In genomic region chr3:113783980-113784379, GRCh38 we compare ENCODE assay signal across 8 cellular contexts. TPM values are rescaled to one million over a fixed set of nuclear protein-coding genes. Genes with fewer than 3 reads are reported as not detected.
A peak's percentile ranks its signal among the peaks of the same experiment; 100 is the strongest.
DNase-seq lines count a peak whose midpoint lies in the region; ATAC-seq, FAIRE-seq and TF ChIP-seq lines count a peak whose summit lies in the region.
"Had no signal": no experiment of that assay in that cellular context is flagged by ENCODE, and none has a peak within 500 bp of the region (broad histone marks: within the 10 kb centered on the region; RNA-seq: fewer than 3 reads in every experiment).

No MANE protein-coding gene starts in this region.

- BruUV-seq in endothelial cell of umbilical vein (replicated peaks; lab: Mats Ljungman, UMichigan), result no TSS peak
- no TSS peak for BruUV-seq in PC-3 (replicated peaks; lab: Mats Ljungman, UMichigan)

- H3K4me2 ChIP-seq in endothelial cell of umbilical vein (ENCODE audit: insufficient read depth, low read length), result peak overlapping the region; percentile 89
- no peak overlapping the region for H3K4me2 ChIP-seq in PC-3 (ENCODE audit: low read length)

- peaks cover 2 to 5% of the 10 kb centered on the region in 2 experiments for H3K36me3 ChIP-seq in endothelial cell of umbilical vein (ENCODE audit: control insufficient read depth in 2 of 2, extremely low read depth in 1 of 2, insufficient read depth in 2 of 2, low read length in 2 of 2)
- H3K36me3 ChIP-seq in PC-3 (ENCODE audit: low read depth, low read length), result peaks cover 7% of the 10 kb centered on the region; the same call in 1 of the 2 replicates
- H3K36me3 ChIP-seq: ovary had no signal

- POLR2A ChIA-PET in endothelial cell of umbilical vein (lab: Charles Lee) (interaction anchor here (0.7 to 1.7 kb wide), 3 partner anchors 37 to 46 kb away, joined by 3 to 6 read pairs (median 4); partner anchors contain the start of gene ATP6V1A), PC-3 (lab: Charles Lee; ENCODE audit: unreplicated experiment) (interaction anchor here (0.6 kb wide), 1 partner anchor 151 kb away, joined by 3 read pairs; no protein-coding TSS in a partner anchor)

- peak; percentile 11 for ATAC-seq in GM18505 (IDR thresholded peaks at IDR 0.05; ENCODE audit: unreplicated experiment)
- ATAC-seq in GM21825 (IDR thresholded peaks at IDR 0.05; ENCODE audit: unreplicated experiment), result no peak
- no peak for ATAC-seq in PC-3

- CTCF ChIA-PET in endothelial cell of umbilical vein (lab: Charles Lee) (interaction anchor here (0.9 to 2.0 kb wide), 13 partner anchors 10 to 153 kb away, joined by 3 to 14 read pairs (median 5); partner anchors contain the start of genes ATP6V1A and GRAMD1C), PC-3 (lab: Charles Lee) (no interaction called here)

- intact Hi-C loops in endothelial cell of umbilical vein (cut with micrococcal nuclease) (loop anchor here (1.0 to 2.0 kb wide), 4 partner anchors 20 to 55 kb away; partner anchors contain the start of genes GRAMD1C and NAA50), PC-3 (cut with micrococcal nuclease) (no loop called here)

- peak; percentile 81 for FAIRE-seq in endothelial cell of umbilical vein (lab: Jason Lieb, UNC)

- H3K27ac ChIP-seq in endothelial cell of umbilical vein (ENCODE audit: insufficient read depth, low read depth, low read length) (peak overlapping the region; percentile 94), PC-3 (ENCODE audit: low read length) (no peak overlapping the region)
- H3K27ac ChIP-seq: ovary had no signal

- TF ChIP-seq POLR2A in GM18505 (IDR thresholded peaks at IDR 0.05; ENCODE audit: borderline replicate concordance, extremely low read depth, insufficient read depth, insufficient read length) (no peak), endothelial cell of umbilical vein (IDR thresholded peaks at IDR 0.05; ENCODE audit: low read depth, low read length) (peak; percentile 29)

- dilution Hi-C loops in endothelial cell of umbilical vein (cut with MboI; ENCODE audit: extremely low pct_ligation_motif_present, low sequenced_read_pairs), result no loop called here

- H3K9ac ChIP-seq in endothelial cell of umbilical vein (replicated peaks; ENCODE audit: extremely low read depth, insufficient read depth, low read length), result peak overlapping the region; percentile 82
- no peak overlapping the region for H3K9ac ChIP-seq in PC-3 (ENCODE audit: low read length)

- no peaks in the 10 kb centered on the region for H3K9me1 ChIP-seq in endothelial cell of umbilical vein (replicated peaks; ENCODE audit: control insufficient read depth, extremely low read depth, insufficient read depth, low read length)

- H3K4me3 ChIP-seq in endothelial cell of umbilical vein (replicated peaks in 1 of 3; ENCODE audit: insufficient read depth in 1 of 3, low read depth in 1 of 3, low read length in 3 of 3), result peak overlapping the region in 1 of 3 experiments; percentile 41
- no peak overlapping the region for H3K4me3 ChIP-seq in PC-3 (ENCODE audit: low read length)
- H3K4me3 ChIP-seq: ovary had no signal

- H3K4me1 ChIP-seq in endothelial cell of umbilical vein (ENCODE audit: control insufficient read depth, extremely low read depth, insufficient read depth, low read length), result peaks cover 29% of the 10 kb centered on the region
- H3K4me1 ChIP-seq in PC-3 (ENCODE audit: insufficient read depth, low read length), result no peaks in the 10 kb centered on the region

- H2AFZ ChIP-seq in endothelial cell of umbilical vein (ENCODE audit: low read depth, low read length), result peak overlapping the region; percentile 13
- no peak overlapping the region for H2AFZ ChIP-seq in PC-3 (ENCODE audit: low read length)

- no peaks in the 10 kb centered on the region for H3F3A ChIP-seq in PC-3 (ENCODE audit: low read length, unreplicated experiment)

- DNase-seq in M059J (ENCODE audit: low read depth), result peak; percentile 47
- DNase-seq in endothelial cell of umbilical vein (ENCODE audit: low read depth, low spot score), result peak; percentile 85
- DNase-seq in pulmonary artery endothelial cell (ENCODE audit: low read depth, low spot score), result peak; percentile 77
- DNase-seq in PC-3, result no peak
- DNase-seq in stimulated activated CD4-positive, alpha-beta T cell treated with anti-CD3 and anti-CD28 coated beads, Interleukin-12 subunit alpha, Interleukin-12 subunit beta, amount 100 ng/mL, for 4 hours, result no peak
- DNase-seq: ovary had no signal

- no peaks in the 10 kb centered on the region for H3K27me3 ChIP-seq in endothelial cell of umbilical vein (ENCODE audit: control insufficient read depth in 2 of 2, insufficient read depth in 2 of 2, low read length in 2 of 2)
- no peaks in the 10 kb centered on the region for H3K27me3 ChIP-seq in PC-3 (ENCODE audit: low read length)
- H3K27me3 ChIP-seq: ovary had no signal

- H3K79me2 ChIP-seq in endothelial cell of umbilical vein (ENCODE audit: control insufficient read depth, insufficient read depth, low read length) (no peaks in the 10 kb centered on the region), PC-3 (ENCODE audit: low read length) (no peaks in the 10 kb centered on the region)

- H4K20me1 ChIP-seq in endothelial cell of umbilical vein (replicated peaks; ENCODE audit: control insufficient read depth, extremely low read depth, insufficient read depth, low read length) (no peaks in the 10 kb centered on the region), PC-3 (ENCODE audit: low read length) (no peaks in the 10 kb centered on the region)

- no peak for TF ChIP-seq CTCF in endothelial cell of umbilical vein (IDR thresholded peaks at IDR 0.05; ENCODE audit: extremely low read depth in 1 of 2, insufficient read depth in 1 of 2, low read depth in 1 of 2, low read length in 2 of 2)
- no peak for TF ChIP-seq CTCF in PC-3 (conservative IDR thresholded peaks at IDR 0.05; ENCODE audit: low read depth, low read length)

- H3K9me3 ChIP-seq in endothelial cell of umbilical vein (replicated peaks; ENCODE audit: control insufficient read depth, insufficient read depth, low read length) (no peaks in the 10 kb centered on the region), PC-3 (ENCODE audit: low read length) (no peaks in the 10 kb centered on the region)
- H3K9me3 ChIP-seq: ovary had no signal

- no peaks in the 10 kb centered on the region for H3K9me2 ChIP-seq in PC-3 (replicated peaks; ENCODE audit: low read length)

TF ChIP-seq in endothelial cell of umbilical vein, 7 proteins besides CTCF, POLR2A, EP300 and RAD21:
- TF ChIP-seq MAX (IDR thresholded peaks at IDR 0.05; ENCODE audit: insufficient read depth, insufficient read length) (no peak), GATA2 (IDR thresholded peaks at IDR 0.05; ENCODE audit: insufficient read depth, insufficient read length, low read depth, low read length) (no peak), MYC (IDR thresholded peaks at IDR 0.05; ENCODE audit: low read depth, low read length) (no peak), JUN (IDR thresholded peaks at IDR 0.05; ENCODE audit: borderline replicate concordance, insufficient read depth, insufficient read length, low read depth) (no peak), FOS (IDR thresholded peaks at IDR 0.05; ENCODE audit: borderline replicate concordance, insufficient read depth, low read length) (no peak), POLR2AphosphoS5 (IDR thresholded peaks at IDR 0.05; ENCODE audit: insufficient read depth, low read depth, low read length) (peak; percentile 64), EZH2 (IDR thresholded peaks at IDR 0.05; ENCODE audit: borderline replicate concordance, low read depth, low read length, severe bottlenecking) (no peak)

RNA-seq across cellular contexts. Expression of gene ATP6V1A, which starts 37.1 kb away (rescaled TPM):
- total RNA-seq in M059J (2014; rRNA removed; shearing (Covaris generic)), result 93.9 and 115 TPM in 2 replicates
- total RNA-seq in endothelial cell of umbilical vein (94.2 and 96.9 TPM in 2 replicates), pulmonary artery endothelial cell (113 and 157 TPM in 2 replicates), PC-3 (2014; rRNA removed) (40.3 and 43.8 TPM in 2 replicates)
- 14.9 and 20.9 TPM in 2 replicates for polyA plus RNA-seq in endothelial cell of umbilical vein
- polyA plus RNA-seq in endothelial cell of umbilical vein (2011; cell fraction: cytosol; rRNA removed), result 20.6 and 23.1 TPM in 2 replicates
- polyA plus RNA-seq in endothelial cell of umbilical vein (2011; cell fraction: nucleus; rRNA removed), result 28.4 and 32.2 TPM in 2 replicates
- polyA plus RNA-seq in endothelial cell of umbilical vein (2012), result 43.0 and 44.6 TPM in 2 replicates
- 110 and 131 TPM in 2 replicates for polyA minus RNA-seq in endothelial cell of umbilical vein
- polyA minus RNA-seq in endothelial cell of umbilical vein (2011; cell fraction: cytosol; rRNA and poly(A)+ RNA removed), result 42.0 TPM
- 30.5 and 49.8 TPM in 2 replicates for polyA minus RNA-seq in endothelial cell of umbilical vein (2011; cell fraction: nucleus; rRNA and poly(A)+ RNA removed)

RNA-seq across cellular contexts. Expression of gene NAA50, which starts 37.9 kb away (rescaled TPM):
- 218 and 303 TPM in 2 replicates for total RNA-seq in M059J (2014; rRNA removed; shearing (Covaris generic))
- 152 and 160 TPM in 2 replicates for total RNA-seq in endothelial cell of umbilical vein
- 53.1 and 54.0 TPM in 2 replicates for polyA plus RNA-seq in endothelial cell of umbilical vein
- 63.9 and 66.7 TPM in 2 replicates for polyA plus RNA-seq in endothelial cell of umbilical vein (2011; cell fraction: cytosol; rRNA removed)
- polyA plus RNA-seq in endothelial cell of umbilical vein (2011; cell fraction: nucleus; rRNA removed), result 48.1 and 52.9 TPM in 2 replicates
- 122 and 184 TPM in 2 replicates for polyA plus RNA-seq in endothelial cell of umbilical vein (2012)
- polyA minus RNA-seq in endothelial cell of umbilical vein, result 41.3 and 57.2 TPM in 2 replicates
- 151 TPM for polyA minus RNA-seq in endothelial cell of umbilical vein (2011; cell fraction: cytosol; rRNA and poly(A)+ RNA removed)
- polyA minus RNA-seq in endothelial cell of umbilical vein (2011; cell fraction: nucleus; rRNA and poly(A)+ RNA removed), result 35.2 and 54.4 TPM in 2 replicates
- total RNA-seq in pulmonary artery endothelial cell, result 298 and 450 TPM in 2 replicates
- 859 and 989 TPM in 2 replicates for total RNA-seq in PC-3 (2014; rRNA removed)

RNA-seq across cellular contexts. Expression of gene GRAMD1C, which starts 54.6 kb away (rescaled TPM):
- total RNA-seq in M059J (2014; rRNA removed; shearing (Covaris generic)), result 2.2 and 3.6 TPM in 2 replicates
- 17.0 and 24.0 TPM in 2 replicates for total RNA-seq in endothelial cell of umbilical vein
- 3.1 and 7.0 TPM in 2 replicates for polyA plus RNA-seq in endothelial cell of umbilical vein
- 3.4 and 4.1 TPM in 2 replicates for polyA plus RNA-seq in endothelial cell of umbilical vein (2011; cell fraction: cytosol; rRNA removed)
- 23.4 and 28.3 TPM in 2 replicates for polyA plus RNA-seq in endothelial cell of umbilical vein (2011; cell fraction: nucleus; rRNA removed)
- polyA plus RNA-seq in endothelial cell of umbilical vein (2012), result 8.8 and 15.1 TPM in 2 replicates
- polyA minus RNA-seq in endothelial cell of umbilical vein, result 5.7 and 5.8 TPM in 2 replicates
- polyA minus RNA-seq in endothelial cell of umbilical vein (2011; cell fraction: cytosol; rRNA and poly(A)+ RNA removed), result 2.7 TPM
- 17.5 and 20.4 TPM in 2 replicates for polyA minus RNA-seq in endothelial cell of umbilical vein (2011; cell fraction: nucleus; rRNA and poly(A)+ RNA removed)
- total RNA-seq in pulmonary artery endothelial cell, result 19.0 and 20.2 TPM in 2 replicates
- 2.8 and 4.5 TPM in 2 replicates for total RNA-seq in PC-3 (2014; rRNA removed)

Comparison
In these comparisons a context has a peak if more than half of its experiments do, and no peak if none do; other contexts are left out.
1. DNase-seq: peak in M059J (single experiment), endothelial cell of umbilical vein (single experiment) and pulmonary artery endothelial cell (single experiment); none in PC-3 (single experiment) and stimulated activated CD4-positive, alpha-beta T cell treated with anti-CD3 and anti-CD28 coated beads, Interleukin-12 subunit alpha, Interleukin-12 subunit beta, amount 100 ng/mL, for 4 hours (single experiment).